ENCODE assay signal across 20 cellular contexts in genomic region chr1:172723251-172723650, GRCh38.
DNase-seq lines count a peak whose midpoint lies in the region; ATAC-seq, FAIRE-seq and TF ChIP-seq lines count a peak whose summit lies in the region.
"Had no signal": no experiment of that assay in that cellular context is flagged by ENCODE, and none has a peak within 500 bp of the region (broad histone marks: within the 10 kb centered on the region; RNA-seq: fewer than 3 reads in every experiment).

No MANE protein-coding gene starts in this region.

- H4K8ac ChIP-seq in mesendoderm (ENCODE audit: low read depth, low read length) = no peak overlapping the region

- TF ChIP-seq CTCF in fibroblast of mammary gland (conservative IDR thresholded peaks at IDR 0.05; ENCODE audit: control insufficient read depth, insufficient read depth, low read depth, low read length) (no peak), coronary artery (IDR thresholded peaks at IDR 0.05) (no peak)

- H3K4me2 ChIP-seq in mesendoderm (ENCODE audit: low read length) = no peak overlapping the region
- H3K4me2 ChIP-seq: A549 had no signal

- H3K18ac ChIP-seq in mesendoderm (ENCODE audit: low read length) = no peak overlapping the region

- no peak overlapping the region for H3K23ac ChIP-seq in mesendoderm (ENCODE audit: low read length)

- H3K36me3 ChIP-seq in mesendoderm (ENCODE audit: control insufficient read depth, insufficient read depth, low read length) = no peaks in the 10 kb centered on the region
- H3K36me3 ChIP-seq: Peyer's patch had no signal

- H3K9ac ChIP-seq in mesendoderm (ENCODE audit: low read length) = no peak overlapping the region

- H3K27ac ChIP-seq in mesendoderm (ENCODE audit: low read depth, low read length) (no peak overlapping the region), coronary artery (no peak overlapping the region)
- H3K27ac ChIP-seq: A549, Peyer's patch had no signal

- no peak overlapping the region for H3K56ac ChIP-seq in mesendoderm (ENCODE audit: low read length)

- TF ChIP-seq POLR2A in GM12892 (IDR thresholded peaks at IDR 0.05; ENCODE audit: low read depth, low read length) = no peak

- no peak overlapping the region for H2BK5ac ChIP-seq in mesendoderm (ENCODE audit: low read length)

- H3K4me1 ChIP-seq in mesendoderm (ENCODE audit: control insufficient read depth, low read depth, low read length) = no peaks in the 10 kb centered on the region
- H3K4me1 ChIP-seq: Peyer's patch had no signal

- H2BK120ac ChIP-seq in mesendoderm (ENCODE audit: low read depth, low read length) = no peak overlapping the region

- peak; percentile 78 for ATAC-seq in SK-N-SH treated with all-trans-retinoic acid at 6 μM for 48 hours
- ATAC-seq in GM18502 (IDR thresholded peaks at IDR 0.05; ENCODE audit: poor library complexity, unreplicated experiment) = no peak
- ATAC-seq in sciatic nerve = no peak
- ATAC-seq: A549, HCT116 had no signal

- no peaks in the 10 kb centered on the region for H3K79me2 ChIP-seq in mesendoderm (ENCODE audit: control insufficient read depth, insufficient read depth, low read length)

- DNase-seq in EH (ENCODE audit: low read depth) (peak; percentile 14), fibroblast of mammary gland (ENCODE audit: low read depth) (peak; percentile 11), mesendoderm (peak; percentile 23), coronary artery (ENCODE audit: low spot score) (no peak), GM12892 (ENCODE audit: insufficient read length) (no peak), sciatic nerve (ENCODE audit: low spot score) (no peak)
- DNase-seq: COR-L47, DMS53, KG1, NCI-H1092, NCI-H1694, NCI-H2171, NCI-H82, Peyer's patch, SHP77 treated with DMSO at 0.1 percent for 48 hours had no signal

- no peak overlapping the region for H2AK5ac ChIP-seq in mesendoderm (ENCODE audit: low read length)

- no peak overlapping the region for H3K4ac ChIP-seq in mesendoderm (ENCODE audit: low read depth, low read length)

- no peak for FAIRE-seq in GM12892 (lab: Jason Lieb, UNC)
- FAIRE-seq: A549, GM12891 had no signal

- H2BK15ac ChIP-seq in mesendoderm (replicated peaks; ENCODE audit: low read depth) = no peak overlapping the region

- H4K5ac ChIP-seq in mesendoderm (ENCODE audit: low read length) = no peak overlapping the region

- H3K4me3 ChIP-seq in fibroblast of mammary gland (ENCODE audit: control insufficient read depth, low read depth, low read length) = no peak overlapping the region
- H3K4me3 ChIP-seq in mesendoderm (ENCODE audit: low read length) = no peak overlapping the region
- H3K4me3 ChIP-seq in coronary artery = no peak overlapping the region
- H3K4me3 ChIP-seq: A549, Peyer's patch had no signal

- intact Hi-C loops in sciatic nerve (cut with DNase I) = no loop called here

- no peaks in the 10 kb centered on the region for H3K79me1 ChIP-seq in mesendoderm (ENCODE audit: low read length)

- no peaks in the 10 kb centered on the region for H3K27me3 ChIP-seq in mesendoderm (ENCODE audit: insufficient read depth, low read length, poor library complexity)
- H3K27me3 ChIP-seq: Peyer's patch had no signal

- no CpG with 5 or more reads among the region's 1 CpG for WGBS in mesendoderm (ENCODE audit: extremely low coverage, insufficient coverage, low lambda C conversion rate)

TF ChIP-seq in SK-N-SH treated with all-trans-retinoic acid at 6 μM for 48 hours, 23 proteins besides CTCF, POLR2A, EP300 and RAD21:
- TF ChIP-seq GLIS3 (CRISPR knock-in tag; IDR thresholded peaks at IDR 0.05) (no peak), TOX (CRISPR knock-in tag; IDR thresholded peaks at IDR 0.05; ENCODE audit: borderline replicate concordance) (no peak)

Comparison
In these comparisons a context has a peak if more than half of its experiments do, and no peak if none do; other contexts are left out.
1. DNase-seq: peak in EH (single experiment), fibroblast of mammary gland (single experiment) and mesendoderm (single experiment); none in coronary artery (single experiment), GM12892 (single experiment) and sciatic nerve (single experiment).